ENCODE assay signal across 10 cellular contexts in genomic region chr1:161099090-161099802, GRCh38. TPM values are rescaled to one million over a fixed set of nuclear protein-coding genes. Genes with fewer than 3 reads are reported as not detected.
A peak's percentile ranks its signal among the peaks of the same experiment; 100 is the strongest.
DNase-seq lines count a peak whose midpoint lies in the region; ATAC-seq, FAIRE-seq and TF ChIP-seq lines count a peak whose summit lies in the region.
"Had no signal": no experiment of that assay in that cellular context is flagged by ENCODE, and none has a peak within 500 bp of the region (broad histone marks: within the 10 kb centered on the region; RNA-seq: fewer than 3 reads in every experiment).

No MANE protein-coding gene starts in this region.

- H3K4me1 Mint-ChIP-seq in activated T-cell treated with anti-CD3 and anti-CD28 coated beads, Interleukin-2, amount 50 U/mL, for 72 hours (ENCODE audit: low read depth): peaks cover 36% of the 10 kb centered on the region
- H3K4me1 Mint-ChIP-seq in astrocyte (ENCODE audit: low read depth, unreplicated experiment): peaks cover 16% of the 10 kb centered on the region

- peaks cover 46% of the 10 kb centered on the region for H4K20me1 ChIP-seq in astrocyte (ENCODE audit: insufficient read depth, low read length)

- intact Hi-C loops in lower lobe of right lung (cut with DNase I) (no loop called here), tibial artery (cut with DNase I; ENCODE audit: low total_unique reads) (loop anchor here (10.0 kb wide), 1 partner anchor 104 kb away; no protein-coding TSS in a partner anchor)

- peak overlapping the region; percentile 67 for H3K9ac ChIP-seq in astrocyte (ENCODE audit: low read length)

- H3K36me3 ChIP-seq in astrocyte (ENCODE audit: insufficient read depth, low read length) (peaks cover 15% of the 10 kb centered on the region), lower lobe of right lung (peaks cover 32% of the 10 kb centered on the region), tibial artery (peaks cover 9 to 37% (median 16%) of the 10 kb centered on the region in 3 donors), SJCRH30 (peaks cover 21% of the 10 kb centered on the region)

- no peaks in the 10 kb centered on the region for H3K27me3 ChIP-seq in astrocyte (ENCODE audit: insufficient read depth, low read length)
- no peaks in the 10 kb centered on the region for H3K27me3 ChIP-seq in lower lobe of right lung (ENCODE audit: low read depth)
- no peaks in the 10 kb centered on the region for H3K27me3 ChIP-seq in tibial artery
- no peaks in the 10 kb centered on the region for H3K27me3 ChIP-seq in SJCRH30

- no peak for TF ChIP-seq CTCF in astrocyte (IDR thresholded peaks at IDR 0.05; ENCODE audit: insufficient read depth, low read depth, low read length)
- no peak for TF ChIP-seq CTCF in lower lobe of right lung (IDR thresholded peaks at IDR 0.05)
- TF ChIP-seq CTCF in tibial artery (IDR thresholded peaks at IDR 0.05): no peak

- H3K27me3 Mint-ChIP-seq in activated T-cell treated with anti-CD3 and anti-CD28 coated beads, Interleukin-2, amount 50 U/mL, for 72 hours (ENCODE audit: low read depth): no peaks in the 10 kb centered on the region
- no peaks in the 10 kb centered on the region for H3K27me3 Mint-ChIP-seq in astrocyte (ENCODE audit: low read depth, unreplicated experiment)

- DNase-seq in activated T-cell treated with anti-CD3 and anti-CD28 coated beads, Interleukin-2, amount 50 U/mL, for 72 hours: no peak
- DNase-seq in activated T-cell treated with anti-CD3 and anti-CD28 coated beads for 4 hours (no peak), astrocyte (ENCODE audit: low read depth) (no peak), lower lobe of right lung (no peak), tibial artery (no peak), HCEC 1CT (no peak), SJCRH30 (no peak)
- DNase-seq: NCI-H1105 treated with DMSO at 0.1 percent for 48 hours; stimulated activated CD4-positive, alpha-beta T cell treated with anti-CD3 and anti-CD28 coated beads, Interleukin-4, amount 100 ng/mL, for 1 hour had no signal

- FAIRE-seq in astrocyte (lab: Jason Lieb, UNC): no peak

- H3K4me3 ChIP-seq in astrocyte (ENCODE audit: insufficient read depth, low read depth, low read length): no peak overlapping the region
- peak overlapping the region; percentile 81 for H3K4me3 ChIP-seq in lower lobe of right lung
- peak overlapping the region; percentile 63 to 76 for H3K4me3 ChIP-seq in tibial artery
- no peak overlapping the region for H3K4me3 ChIP-seq in SJCRH30

- H3K9me3 Mint-ChIP-seq in activated T-cell treated with anti-CD3 and anti-CD28 coated beads, Interleukin-2, amount 50 U/mL, for 72 hours: no peaks in the 10 kb centered on the region
- H3K9me3 Mint-ChIP-seq in astrocyte (ENCODE audit: unreplicated experiment): no peaks in the 10 kb centered on the region

- peak overlapping the region; percentile 90 to 91 for H3K4me3 Mint-ChIP-seq in activated T-cell treated with anti-CD3 and anti-CD28 coated beads, Interleukin-2, amount 50 U/mL, for 72 hours
- H3K4me3 Mint-ChIP-seq in astrocyte (ENCODE audit: unreplicated experiment): peak overlapping the region; percentile 79

- no peaks in the 10 kb centered on the region for H3K9me3 ChIP-seq in astrocyte (ENCODE audit: insufficient read depth, low read depth, low read length)
- no peaks in the 10 kb centered on the region for H3K9me3 ChIP-seq in lower lobe of right lung
- H3K9me3 ChIP-seq in tibial artery: no peaks in the 10 kb centered on the region
- H3K9me3 ChIP-seq in SJCRH30 (replicated peaks): no peaks in the 10 kb centered on the region

- ATAC-seq in activated T-cell treated with anti-CD3 and anti-CD28 coated beads, Interleukin-2, amount 50 U/mL, for 72 hours (replicated peaks in 1 of 2): no peak
- no peak for ATAC-seq in lower lobe of right lung
- ATAC-seq in HG03175 (IDR thresholded peaks at IDR 0.05; ENCODE audit: unreplicated experiment): no peak

- peak overlapping the region; percentile 90 for H3K4me2 ChIP-seq in astrocyte (ENCODE audit: low read length)

- H3K27ac ChIP-seq in astrocyte (ENCODE audit: low read depth, low read length) (no peak overlapping the region), lower lobe of right lung (no peak overlapping the region), tibial artery (peak overlapping the region; percentile 66 to 72), SJCRH30 (no peak overlapping the region)

- H3K36me3 Mint-ChIP-seq in activated T-cell treated with anti-CD3 and anti-CD28 coated beads, Interleukin-2, amount 50 U/mL, for 72 hours (ENCODE audit: insufficient read depth in 2 of 2): peaks cover 5 to 7% of the 10 kb centered on the region in 2 donors
- peaks cover 3% of the 10 kb centered on the region for H3K36me3 Mint-ChIP-seq in astrocyte (ENCODE audit: low read depth, unreplicated experiment)

- peaks cover 15% of the 10 kb centered on the region for H3K4me1 ChIP-seq in astrocyte (ENCODE audit: insufficient read depth, low read length)
- H3K4me1 ChIP-seq in lower lobe of right lung: peaks cover 31% of the 10 kb centered on the region
- H3K4me1 ChIP-seq in tibial artery: peaks cover 0 to 18% (median 15%) of the 10 kb centered on the region in 4 donors
- H3K4me1 ChIP-seq in SJCRH30: no peaks in the 10 kb centered on the region

- peaks cover 20% of the 10 kb centered on the region for H3K79me2 ChIP-seq in astrocyte (ENCODE audit: insufficient read depth, low read length)

- H2AFZ ChIP-seq in astrocyte (ENCODE audit: low read depth, low read length): no peak overlapping the region

- H3K27ac Mint-ChIP-seq in activated T-cell treated with anti-CD3 and anti-CD28 coated beads, Interleukin-2, amount 50 U/mL, for 72 hours: no peak overlapping the region
- H3K27ac Mint-ChIP-seq in astrocyte (ENCODE audit: unreplicated experiment): no peak overlapping the region

RNA-seq across cellular contexts. Expression of gene KLHDC9, which starts 1.1 kb away (rescaled TPM):
- 1 to 10 TPM; 5.7 to 7.1 TPM for total RNA-seq in activated T-cell treated with anti-CD3 and anti-CD28 coated beads, Interleukin-2, amount 50 U/mL, for 72 hours
- 1.5 and 1.8 TPM in 2 replicates for total RNA-seq in astrocyte
- total RNA-seq in lower lobe of right lung: 7.2 TPM
- total RNA-seq in SJCRH30 (2014; rRNA removed; shearing (Covaris generic)): not detected in 2 replicates

RNA-seq across cellular contexts. Expression of gene NECTIN4, which starts 9.9 kb away (rescaled TPM):
- under 1 TPM in 1 of 2 donors, not detected in 1; 0.31 TPM for total RNA-seq in activated T-cell treated with anti-CD3 and anti-CD28 coated beads, Interleukin-2, amount 50 U/mL, for 72 hours
- total RNA-seq in astrocyte: 1.6 and 1.9 TPM in 2 replicates
- total RNA-seq in lower lobe of right lung: 6.2 TPM
- 0.04 TPM in 1 of 2 replicates, not detected in the other for total RNA-seq in SJCRH30 (2014; rRNA removed; shearing (Covaris generic))

RNA-seq across cellular contexts. Expression of gene PFDN2, which starts 18.6 kb away (rescaled TPM):
- 100 to 1,000 TPM; 117 to 122 TPM for total RNA-seq in activated T-cell treated with anti-CD3 and anti-CD28 coated beads, Interleukin-2, amount 50 U/mL, for 72 hours
- 103 and 111 TPM in 2 replicates for total RNA-seq in astrocyte
- total RNA-seq in lower lobe of right lung: 46.2 TPM
- total RNA-seq in SJCRH30 (2014; rRNA removed; shearing (Covaris generic)): 78.2 and 78.5 TPM in 2 replicates

RNA-seq across cellular contexts. Expression of gene NIT1, which starts 18.7 kb away (rescaled TPM):
- 10 to 100 TPM; 82.0 to 87.2 TPM for total RNA-seq in activated T-cell treated with anti-CD3 and anti-CD28 coated beads, Interleukin-2, amount 50 U/mL, for 72 hours
- total RNA-seq in astrocyte: 25.6 and 25.9 TPM in 2 replicates
- 43.6 TPM for total RNA-seq in lower lobe of right lung
- total RNA-seq in SJCRH30 (2014; rRNA removed; shearing (Covaris generic)): 12.8 and 17.2 TPM in 2 replicates

RNA-seq across cellular contexts. Expression of gene ARHGAP30, which starts 29.6 kb away (rescaled TPM):
- total RNA-seq in activated T-cell treated with anti-CD3 and anti-CD28 coated beads, Interleukin-2, amount 50 U/mL, for 72 hours: 100 to 1,000 TPM; 192 to 198 TPM
- total RNA-seq in astrocyte: 0.19 and 0.25 TPM in 2 replicates
- total RNA-seq in lower lobe of right lung: 63.7 TPM
- 0.12 and 0.23 TPM in 2 replicates for total RNA-seq in SJCRH30 (2014; rRNA removed; shearing (Covaris generic))

Comparison
In these comparisons a context has a peak if more than half of its experiments do, and no peak if none do; other contexts are left out.
1. H3K27ac ChIP-seq: peak in tibial artery (2 of 2); none in astrocyte (single experiment), lower lobe of right lung (single experiment) and SJCRH30 (single experiment).
2. H3K4me3 ChIP-seq: peak in lower lobe of right lung (single experiment) and tibial artery (2 of 2); none in astrocyte (single experiment) and SJCRH30 (single experiment).